Comparison of ENCODE assay signal across 8 cellular contexts in genomic region chr11:71451596-71452353, GRCh38. TPM values are rescaled to one million over a fixed set of nuclear protein-coding genes. Genes with fewer than 3 reads are reported as not detected.
DNase-seq lines count a peak whose midpoint lies in the region; ATAC-seq lines count a peak whose summit lies in the region.

No MANE protein-coding gene starts in this region.

- peaks cover 28% of the 10 kb centered on the region for H3K4me1 ChIP-seq in HUES6 (ENCODE audit: control insufficient read depth, insufficient read depth, low read length)

- peaks cover 65% of the 10 kb centered on the region for H3K4me1 Mint-ChIP-seq in activated naive CD8-positive, alpha-beta T cell treated with anti-CD3 and anti-CD28 coated beads, Interleukin-2, amount 50 U/mL, for 24 hours
- H3K4me1 Mint-ChIP-seq in immature natural killer cell: peaks cover 68 to 86% of the 10 kb centered on the region in 2 donors

- peaks cover 29% of the 10 kb centered on the region for H3K36me3 Mint-ChIP-seq in activated naive CD8-positive, alpha-beta T cell treated with anti-CD3 and anti-CD28 coated beads, Interleukin-2, amount 50 U/mL, for 24 hours (ENCODE audit: low read depth)
- peaks cover 0 to 12% (median 9%) of the 10 kb centered on the region in 3 donors for H3K36me3 Mint-ChIP-seq in immature natural killer cell

- peaks cover 26% of the 10 kb centered on the region for H3K36me3 ChIP-seq in HUES6 (ENCODE audit: control insufficient read depth, insufficient read depth, low read length)

- no peaks in the 10 kb centered on the region for H3K27me3 ChIP-seq in HUES6 (ENCODE audit: control insufficient read depth, insufficient read depth, low read length)

- H3K9ac ChIP-seq in HUES6 (ENCODE audit: low read length): no peak overlapping the region

- no peaks in the 10 kb centered on the region for H3K27me3 Mint-ChIP-seq in activated naive CD8-positive, alpha-beta T cell treated with anti-CD3 and anti-CD28 coated beads, Interleukin-2, amount 50 U/mL, for 24 hours
- H3K27me3 Mint-ChIP-seq in immature natural killer cell (ENCODE audit: low read depth in 3 of 3): peaks cover 2 to 5% (median 3%) of the 10 kb centered on the region in 3 donors

- H3K9me3 Mint-ChIP-seq in activated naive CD8-positive, alpha-beta T cell treated with anti-CD3 and anti-CD28 coated beads, Interleukin-2, amount 50 U/mL, for 24 hours: no peaks in the 10 kb centered on the region
- H3K9me3 Mint-ChIP-seq in immature natural killer cell: no peaks in the 10 kb centered on the region

- DNase-seq in CD1c-positive myeloid dendritic cell (ENCODE audit: extremely low spot score) (peak; percentile 85), immature natural killer cell (no peak), mucosa of gallbladder (ENCODE audit: low spot score) (no peak)
- peak; percentile 16 for DNase-seq in activated naive CD8-positive, alpha-beta T cell treated with anti-CD3 and anti-CD28 coated beads, Interleukin-2, amount 50 U/mL, for 24 hours
- DNase-seq in stimulated activated CD8-positive, alpha-beta memory T cell treated with anti-CD3 and anti-CD28 coated beads, Interleukin-4, amount 100 ng/mL, for 48 hours: peak; percentile 33

- peak overlapping the region; percentile 91 for H3K4me3 Mint-ChIP-seq in activated naive CD8-positive, alpha-beta T cell treated with anti-CD3 and anti-CD28 coated beads, Interleukin-2, amount 50 U/mL, for 24 hours
- H3K4me3 Mint-ChIP-seq in immature natural killer cell: peak overlapping the region; percentile 88 to 98 (median 93)

- H3K4me3 ChIP-seq in HUES6 (ENCODE audit: low read depth, low read length): peak overlapping the region; percentile 99

- no peaks in the 10 kb centered on the region for H3K9me3 ChIP-seq in HUES6 (ENCODE audit: control insufficient read depth, insufficient read depth, low read depth, low read length)

- ATAC-seq in activated naive CD8-positive, alpha-beta T cell treated with anti-CD3 and anti-CD28 coated beads, Interleukin-2, amount 50 U/mL, for 24 hours: no peak
- ATAC-seq in GM19397 (IDR thresholded peaks at IDR 0.05; ENCODE audit: unreplicated experiment): no peak
- ATAC-seq in HG02763 (IDR thresholded peaks at IDR 0.05; ENCODE audit: unreplicated experiment): no peak

- H3K27ac ChIP-seq in HUES6 (ENCODE audit: low read depth, low read length): no peak overlapping the region

- peak overlapping the region; percentile 84 for H3K27ac Mint-ChIP-seq in activated naive CD8-positive, alpha-beta T cell treated with anti-CD3 and anti-CD28 coated beads, Interleukin-2, amount 50 U/mL, for 24 hours
- peak overlapping the region; percentile 88 to 98 (median 96) for H3K27ac Mint-ChIP-seq in immature natural killer cell

RNA-seq across cellular contexts. Expression of gene NADSYN1, which starts 1.2 kb away (rescaled TPM):
- 10 to 100 TPM; 35.1 to 48.0 (median 37.1) TPM for polyA plus RNA-seq in immature natural killer cell
- 121 TPM for total RNA-seq in mucosa of gallbladder

RNA-seq across cellular contexts. Expression of gene DHCR7, which starts 3.6 kb away (rescaled TPM):
- polyA plus RNA-seq in immature natural killer cell: 10 to 100 TPM; 10.2 to 15.1 (median 15.0) TPM
- total RNA-seq in mucosa of gallbladder: 161 TPM

Comparison
In these comparisons a context has a peak if more than half of its experiments do, and no peak if none do; other contexts are left out.
1. DNase-seq: peak in CD1c-positive myeloid dendritic cell (single experiment), activated naive CD8-positive, alpha-beta T cell treated with anti-CD3 and anti-CD28 coated beads, Interleukin-2, amount 50 U/mL, for 24 hours (single experiment) and stimulated activated CD8-positive, alpha-beta memory T cell treated with anti-CD3 and anti-CD28 coated beads, Interleukin-4, amount 100 ng/mL, for 48 hours (single experiment); none in immature natural killer cell (0 of 3) and mucosa of gallbladder (single experiment).